ENCODE assay signal across 8 cellular contexts in the genomic region with DNA sequence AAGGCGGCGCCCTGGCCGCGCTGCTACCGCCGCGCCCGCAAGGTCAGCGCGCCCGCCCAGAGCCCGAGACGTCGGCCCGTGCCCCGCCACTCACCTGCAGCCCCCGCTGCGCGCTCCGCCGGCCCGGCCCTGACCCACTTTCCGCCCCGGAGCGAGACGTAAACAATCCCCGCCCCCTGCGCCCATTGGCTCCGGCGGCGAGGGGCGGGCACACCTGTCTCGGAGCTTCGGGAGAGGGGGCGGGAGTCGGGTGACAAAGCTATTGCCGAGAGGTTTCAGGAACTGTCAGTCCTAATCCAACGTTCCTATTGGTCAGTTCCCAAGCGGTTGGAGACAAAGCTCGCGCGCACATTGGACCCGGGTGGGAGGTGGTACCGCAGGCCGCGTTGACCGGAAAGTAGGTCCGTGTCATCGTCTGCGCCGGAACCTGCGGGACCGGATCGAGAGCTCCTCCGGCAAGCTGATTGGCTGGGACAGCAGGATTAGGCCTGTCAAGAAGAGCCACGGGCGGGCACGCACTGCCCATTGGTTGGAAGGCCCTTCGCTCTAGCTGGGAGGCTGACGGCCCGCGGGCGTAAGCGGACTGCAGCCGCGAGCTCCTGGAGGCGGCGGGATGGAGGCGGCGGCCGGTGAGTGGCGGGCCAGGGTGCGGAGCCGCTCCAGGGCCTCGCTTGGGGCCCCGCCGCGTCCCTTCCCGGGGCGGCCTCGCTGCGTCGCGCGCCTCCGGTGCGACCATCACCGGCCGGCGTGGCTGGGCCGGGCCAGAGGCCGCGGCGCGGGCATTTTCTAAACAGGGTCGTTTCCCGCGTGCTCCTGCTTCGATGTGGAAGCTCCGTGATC. TPM values are rescaled to one million over a fixed set of nuclear protein-coding genes. Genes with fewer than 3 reads are reported as not detected.
DNase-seq lines count a peak whose midpoint lies in the region; ATAC-seq, FAIRE-seq and TF ChIP-seq lines count a peak whose summit lies in the region.

A gene with protein sequence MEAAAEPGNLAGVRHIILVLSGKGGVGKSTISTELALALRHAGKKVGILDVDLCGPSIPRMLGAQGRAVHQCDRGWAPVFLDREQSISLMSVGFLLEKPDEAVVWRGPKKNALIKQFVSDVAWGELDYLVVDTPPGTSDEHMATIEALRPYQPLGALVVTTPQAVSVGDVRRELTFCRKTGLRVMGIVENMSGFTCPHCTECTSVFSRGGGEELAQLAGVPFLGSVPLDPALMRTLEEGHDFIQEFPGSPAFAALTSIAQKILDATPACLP (plus strand): TSS at position 553 of the 840 bp plus-strand sequence. CDS start 61 bp downstream, at position 614.
A gene (minus strand): TSS at position 164 of the 840 bp plus-strand sequence. CDS start 1,088 bp downstream, outside the sequence.

- no peaks in the 10 kb centered on the region for H3K27me3 Mint-ChIP-seq in naive thymus-derived CD8-positive, alpha-beta T cell

- peak within 1 kb of the TSS; percentile 82 for H3K9ac ChIP-seq in Loucy (ENCODE audit: low read depth, low read length, poor library complexity, severe bottlenecking)

- TF ChIP-seq CTCF in Loucy (conservative IDR thresholded peaks at IDR 0.05; ENCODE audit: low read length) (no peak), fibroblast of mammary gland (conservative IDR thresholded peaks at IDR 0.05; ENCODE audit: control insufficient read depth, insufficient read depth, low read depth, low read length) (no peak)

- H3K36me3 ChIP-seq in Loucy (ENCODE audit: insufficient read depth, low read length): no peaks in the 10 kb centered on the region

- DNase-seq in EL (peak; percentile 100), H54 (ENCODE audit: insufficient read length, low spot score) (peak; percentile 100), fibroblast of mammary gland (ENCODE audit: low read depth) (peak; percentile 100)
- peak; percentile 97 for DNase-seq in activated T-helper 9 cell treated with anti-CD3 and anti-CD28 coated beads, Interleukin-2, amount 50 U/mL, for 16 hours (ENCODE audit: low read depth)
- peak; percentile 90 to 99 (median 97) for DNase-seq in naive thymus-derived CD8-positive, alpha-beta T cell
- peak; percentile 94 to 99 (median 97) for DNase-seq in stimulated activated naive CD4-positive, alpha-beta T cell (lab: John Stamatoyannopoulos, UW)

- H3K4me1 Mint-ChIP-seq in naive thymus-derived CD8-positive, alpha-beta T cell: peaks cover 8 to 52% (median 27%) of the 10 kb centered on the region in 4 donors

- H4K20me1 ChIP-seq in Loucy (ENCODE audit: insufficient read depth, low read length, poor library complexity, severe bottlenecking): peaks cover 4% of the 10 kb centered on the region

- no peaks in the 10 kb centered on the region for H3K9me3 ChIP-seq in Loucy (ENCODE audit: insufficient read depth, low read depth, low read length)

- H3K4me2 ChIP-seq in Loucy (ENCODE audit: low read depth, low read length, poor library complexity, severe bottlenecking): peak within 1 kb of the TSS; percentile 75

- H2AFZ ChIP-seq in Loucy (ENCODE audit: low read length): no peak within 1 kb of the TSS

- POLR2A ChIA-PET in naive thymus-derived CD8-positive, alpha-beta T cell (lab: Charles Lee): interaction anchor here (0.6 to 5.6 kb wide), 37 partner anchors 9 to 891 kb away, joined by 3 to 118 read pairs (median 4); a partner anchor contains a TSS

- H3K4me3 ChIP-seq in Loucy (ENCODE audit: low read length, poor library complexity, severe bottlenecking) (peak within 1 kb of the TSS; percentile 93), fibroblast of mammary gland (ENCODE audit: control insufficient read depth, low read depth, low read length) (peak within 1 kb of the TSS; percentile 88)

- H3K27me3 ChIP-seq in Loucy (ENCODE audit: insufficient read depth, low read length, poor library complexity, severe bottlenecking): no peaks in the 10 kb centered on the region

- H3F3A ChIP-seq in Loucy (ENCODE audit: low read depth): no peaks in the 10 kb centered on the region

- peak; percentile 86 to 87 for ATAC-seq in naive thymus-derived CD8-positive, alpha-beta T cell

- H3K27ac Mint-ChIP-seq in naive thymus-derived CD8-positive, alpha-beta T cell: peak within 1 kb of the TSS; percentile 82 to 99 (median 93)

- peaks cover 54% of the 10 kb centered on the region for H3K79me2 ChIP-seq in Loucy (ENCODE audit: insufficient read depth, low read length)

- H3K9me2 ChIP-seq in Loucy (replicated peaks; ENCODE audit: low read depth, low read length): no peaks in the 10 kb centered on the region

- peak; percentile 97 for FAIRE-seq in H54 (lab: Jason Lieb, UNC)

- TF ChIP-seq POLR2A in H54 (IDR thresholded peaks at IDR 0.05; ENCODE audit: low read depth, low read length) (peak; percentile 78), Raji (IDR thresholded peaks at IDR 0.05; ENCODE audit: insufficient read depth, low read depth, low read length) (peak; percentile 63)

- H3K9me3 Mint-ChIP-seq in naive thymus-derived CD8-positive, alpha-beta T cell: no peaks in the 10 kb centered on the region

- H3K4me1 ChIP-seq in Loucy (ENCODE audit: insufficient read depth, low read length, poor library complexity, severe bottlenecking): no peaks in the 10 kb centered on the region

- peaks cover 0 to 13% (median 0%) of the 10 kb centered on the region in 3 donors for H3K36me3 Mint-ChIP-seq in naive thymus-derived CD8-positive, alpha-beta T cell

- H3K4me3 Mint-ChIP-seq in naive thymus-derived CD8-positive, alpha-beta T cell: peak within 1 kb of the TSS; percentile 83 to 97 (median 93)

RNA-seq across cellular contexts. Expression of the first gene that starts in this region (rescaled TPM):
- 10 to 100 TPM; 62.0 to 65.4 TPM for total RNA-seq in naive thymus-derived CD8-positive, alpha-beta T cell
- 10 to 100 TPM; 87.2 to 90.6 (median 87.3) TPM for polyA plus RNA-seq in naive thymus-derived CD8-positive, alpha-beta T cell

RNA-seq across cellular contexts. Expression of the second gene that starts in this region (rescaled TPM):
- total RNA-seq in naive thymus-derived CD8-positive, alpha-beta T cell: 100 to 1,000 TPM; 120 to 123 TPM
- polyA plus RNA-seq in naive thymus-derived CD8-positive, alpha-beta T cell: 10 to 100 TPM; 38.0 to 42.0 (median 40.8) TPM

Comparison
In these comparisons a context has a peak if more than half of its experiments do, and no peak if none do; other contexts are left out.
1. Peak in every context shown above with its lines: DNase-seq, ATAC-seq and H3K4me3 ChIP-seq.